2 cellular contexts compared by ENCODE assay signal in genomic region chrX:7093305-7093704, GRCh38.
TF ChIP-seq lines count a peak whose summit lies in the region.

No MANE protein-coding gene starts in this region.

TF ChIP-seq in HepG2, 621 proteins besides CTCF, POLR2A, EP300 and RAD21:
- TF ChIP-seq RNF2 (conservative IDR thresholded peaks at IDR 0.05; ENCODE audit: low read depth) (no peak), ARNT (IDR thresholded peaks at IDR 0.05) (no peak), YEATS2 (CRISPR knock-in tag; IDR thresholded peaks at IDR 0.05; ENCODE audit: borderline replicate concordance) (no peak), ZNF556 (CRISPR knock-in tag; IDR thresholded peaks at IDR 0.05; ENCODE audit: borderline replicate concordance) (no peak), ZMAT3 (CRISPR knock-in tag; conservative IDR thresholded peaks at IDR 0.05) (no peak), ZNF780A (CRISPR knock-in tag; IDR thresholded peaks at IDR 0.05) (no peak), ZNF432 (CRISPR knock-in tag; IDR thresholded peaks at IDR 0.05; ENCODE audit: borderline replicate concordance) (no peak), EEA1 (CRISPR knock-in tag; IDR thresholded peaks at IDR 0.05; ENCODE audit: borderline replicate concordance) (no peak), TMF1 (CRISPR knock-in tag; IDR thresholded peaks at IDR 0.05; ENCODE audit: low read depth) (no peak), ZNF510 (CRISPR knock-in tag; IDR thresholded peaks at IDR 0.05; ENCODE audit: low read depth) (no peak), ZNF546 (CRISPR knock-in tag; conservative IDR thresholded peaks at IDR 0.05) (no peak), ZNF7 (CRISPR knock-in tag; IDR thresholded peaks at IDR 0.05) (no peak), NCOR1 (IDR thresholded peaks at IDR 0.05; ENCODE audit: borderline replicate concordance, low read length) (no peak)
- TF ChIP-seq, protein P1, sequence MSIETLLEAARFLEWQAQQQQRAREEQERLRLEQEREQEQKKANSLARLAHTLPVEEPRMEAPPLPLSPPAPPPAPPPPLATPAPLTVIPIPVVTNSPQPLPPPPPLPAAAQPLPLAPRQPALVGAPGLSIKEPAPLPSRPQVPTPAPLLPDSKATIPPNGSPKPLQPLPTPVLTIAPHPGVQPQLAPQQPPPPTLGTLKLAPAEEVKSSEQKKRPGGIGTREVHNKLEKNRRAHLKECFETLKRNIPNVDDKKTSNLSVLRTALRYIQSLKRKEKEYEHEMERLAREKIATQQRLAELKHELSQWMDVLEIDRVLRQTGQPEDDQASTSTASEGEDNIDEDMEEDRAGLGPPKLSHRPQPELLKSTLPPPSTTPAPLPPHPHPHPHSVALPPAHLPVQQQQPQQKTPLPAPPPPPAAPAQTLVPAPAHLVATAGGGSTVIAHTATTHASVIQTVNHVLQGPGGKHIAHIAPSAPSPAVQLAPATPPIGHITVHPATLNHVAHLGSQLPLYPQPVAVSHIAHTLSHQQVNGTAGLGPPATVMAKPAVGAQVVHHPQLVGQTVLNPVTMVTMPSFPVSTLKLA (IDR thresholded peaks at IDR 0.05) = no peak
- TF ChIP-seq, protein P2, sequence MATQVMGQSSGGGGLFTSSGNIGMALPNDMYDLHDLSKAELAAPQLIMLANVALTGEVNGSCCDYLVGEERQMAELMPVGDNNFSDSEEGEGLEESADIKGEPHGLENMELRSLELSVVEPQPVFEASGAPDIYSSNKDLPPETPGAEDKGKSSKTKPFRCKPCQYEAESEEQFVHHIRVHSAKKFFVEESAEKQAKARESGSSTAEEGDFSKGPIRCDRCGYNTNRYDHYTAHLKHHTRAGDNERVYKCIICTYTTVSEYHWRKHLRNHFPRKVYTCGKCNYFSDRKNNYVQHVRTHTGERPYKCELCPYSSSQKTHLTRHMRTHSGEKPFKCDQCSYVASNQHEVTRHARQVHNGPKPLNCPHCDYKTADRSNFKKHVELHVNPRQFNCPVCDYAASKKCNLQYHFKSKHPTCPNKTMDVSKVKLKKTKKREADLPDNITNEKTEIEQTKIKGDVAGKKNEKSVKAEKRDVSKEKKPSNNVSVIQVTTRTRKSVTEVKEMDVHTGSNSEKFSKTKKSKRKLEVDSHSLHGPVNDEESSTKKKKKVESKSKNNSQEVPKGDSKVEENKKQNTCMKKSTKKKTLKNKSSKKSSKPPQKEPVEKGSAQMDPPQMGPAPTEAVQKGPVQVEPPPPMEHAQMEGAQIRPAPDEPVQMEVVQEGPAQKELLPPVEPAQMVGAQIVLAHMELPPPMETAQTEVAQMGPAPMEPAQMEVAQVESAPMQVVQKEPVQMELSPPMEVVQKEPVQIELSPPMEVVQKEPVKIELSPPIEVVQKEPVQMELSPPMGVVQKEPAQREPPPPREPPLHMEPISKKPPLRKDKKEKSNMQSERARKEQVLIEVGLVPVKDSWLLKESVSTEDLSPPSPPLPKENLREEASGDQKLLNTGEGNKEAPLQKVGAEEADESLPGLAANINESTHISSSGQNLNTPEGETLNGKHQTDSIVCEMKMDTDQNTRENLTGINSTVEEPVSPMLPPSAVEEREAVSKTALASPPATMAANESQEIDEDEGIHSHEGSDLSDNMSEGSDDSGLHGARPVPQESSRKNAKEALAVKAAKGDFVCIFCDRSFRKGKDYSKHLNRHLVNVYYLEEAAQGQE (IDR thresholded peaks at IDR 0.05; ENCODE audit: borderline replicate concordance in 1 of 2, low read depth in 1 of 2, low read length in 2 of 2) = no peak
- TF ChIP-seq, protein P3, sequence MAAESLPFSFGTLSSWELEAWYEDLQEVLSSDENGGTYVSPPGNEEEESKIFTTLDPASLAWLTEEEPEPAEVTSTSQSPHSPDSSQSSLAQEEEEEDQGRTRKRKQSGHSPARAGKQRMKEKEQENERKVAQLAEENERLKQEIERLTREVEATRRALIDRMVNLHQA (CRISPR knock-in tag; IDR thresholded peaks at IDR 0.05) = no peak
- TF ChIP-seq, protein P4, sequence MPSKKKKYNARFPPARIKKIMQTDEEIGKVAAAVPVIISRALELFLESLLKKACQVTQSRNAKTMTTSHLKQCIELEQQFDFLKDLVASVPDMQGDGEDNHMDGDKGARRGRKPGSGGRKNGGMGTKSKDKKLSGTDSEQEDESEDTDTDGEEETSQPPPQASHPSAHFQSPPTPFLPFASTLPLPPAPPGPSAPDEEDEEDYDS (CRISPR knock-in tag; IDR thresholded peaks at IDR 0.05) = no peak
- TF ChIP-seq, protein P5, sequence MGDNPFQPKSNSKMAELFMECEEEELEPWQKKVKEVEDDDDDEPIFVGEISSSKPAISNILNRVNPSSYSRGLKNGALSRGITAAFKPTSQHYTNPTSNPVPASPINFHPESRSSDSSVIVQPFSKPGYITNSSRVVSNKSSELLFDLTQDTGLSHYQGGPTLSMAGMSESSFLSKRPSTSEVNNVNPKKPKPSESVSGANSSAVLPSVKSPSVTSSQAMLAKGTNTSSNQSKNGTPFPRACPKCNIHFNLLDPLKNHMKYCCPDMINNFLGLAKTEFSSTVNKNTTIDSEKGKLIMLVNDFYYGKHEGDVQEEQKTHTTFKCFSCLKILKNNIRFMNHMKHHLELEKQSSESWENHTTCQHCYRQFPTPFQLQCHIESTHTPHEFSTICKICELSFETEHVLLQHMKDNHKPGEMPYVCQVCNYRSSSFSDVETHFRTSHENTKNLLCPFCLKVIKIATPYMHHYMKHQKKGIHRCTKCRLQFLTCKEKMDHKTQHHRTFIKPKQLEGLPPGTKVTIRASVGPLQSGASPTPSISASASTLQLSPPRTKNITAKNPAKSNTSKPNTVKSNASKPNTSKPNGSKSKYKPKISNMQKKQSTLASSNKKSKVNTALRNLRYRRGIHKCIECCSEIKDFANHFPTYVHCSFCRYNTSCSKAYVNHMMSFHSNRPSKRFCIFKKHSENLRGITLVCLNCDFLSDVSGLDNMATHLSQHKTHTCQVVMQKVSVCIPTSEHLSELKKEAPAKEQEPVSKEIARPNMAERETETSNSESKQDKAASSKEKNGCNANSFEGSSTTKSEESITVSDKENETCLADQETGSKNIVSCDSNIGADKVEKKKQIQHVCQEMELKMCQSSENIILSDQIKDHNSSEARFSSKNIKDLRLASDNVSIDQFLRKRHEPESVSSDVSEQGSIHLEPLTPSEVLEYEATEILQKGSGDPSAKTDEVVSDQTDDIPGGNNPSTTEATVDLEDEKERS (CRISPR knock-in tag; IDR thresholded peaks at IDR 0.05) = no peak
TF ChIP-seq in HepG2: peak in this region for 0.

TF ChIP-seq in GM12878, 131 proteins besides CTCF, POLR2A, EP300 and RAD21:
- TF ChIP-seq MYB (IDR thresholded peaks at IDR 0.05; ENCODE audit: borderline replicate concordance, low read depth, low read length) = no peak
- 0 out of 2 replicates have a peak, but pooled peaks have one; percentile 32 for TF ChIP-seq ZBTB33 (IDR thresholded peaks at IDR 0.05)
- TF ChIP-seq NFXL1 (IDR thresholded peaks at IDR 0.05; ENCODE audit: borderline replicate concordance) = no peak
